8 cellular contexts compared by ENCODE assay signal in genomic region chr12:92080390-92081285, GRCh38.
DNase-seq lines count a peak whose midpoint lies in the region; ATAC-seq, FAIRE-seq and TF ChIP-seq lines count a peak whose summit lies in the region.

No MANE protein-coding gene starts in this region.

- DNase-seq in Calu3 (peak; percentile 57), astrocyte (ENCODE audit: low read depth) (peak; percentile 92), nephron progenitor cell (no peak), DMS114 treated with DMSO at 0.1 percent for 48 hours (lab: John Stamatoyannopoulos, UW; ENCODE audit: unreplicated experiment) (no peak)
- DNase-seq in Jurkat, Clone E6-1 (ENCODE audit: low read depth, low spot score) = peak; percentile 77
- no peak for DNase-seq in stimulated activated CD4-positive, alpha-beta T cell treated with anti-CD3 and anti-CD28 coated beads, Interleukin-4, amount 100 ng/mL, for 1 hour
- DNase-seq in stimulated activated naive CD4-positive, alpha-beta T cell treated with Interleukin-2 at 50 U/mL for 16 hours (lab: John Stamatoyannopoulos, UW) = no peak

- peaks cover 47% of the 10 kb centered on the region for H3K4me1 ChIP-seq in astrocyte (ENCODE audit: insufficient read depth, low read length)

- intact Hi-C loops in Calu3 (cut with micrococcal nuclease; ENCODE audit: unreplicated experiment) = no loop called here

- peak overlapping the region; percentile 64 for H3K4me2 ChIP-seq in astrocyte (ENCODE audit: low read length)

- H3K27me3 Mint-ChIP-seq in Calu3 (ENCODE audit: unreplicated experiment) (no peaks in the 10 kb centered on the region), astrocyte (ENCODE audit: low read depth, unreplicated experiment) (no peaks in the 10 kb centered on the region), nephron progenitor cell (ENCODE audit: low read depth, poor library complexity) (no peaks in the 10 kb centered on the region)

- H3K36me3 ChIP-seq in astrocyte (ENCODE audit: insufficient read depth, low read length) = no peaks in the 10 kb centered on the region

- peak; percentile 64 for ATAC-seq in GM21526 (IDR thresholded peaks at IDR 0.05; ENCODE audit: low FRiP score, unreplicated experiment)

- TF ChIP-seq CTCF in Calu3 (IDR thresholded peaks at IDR 0.05; ENCODE audit: unreplicated experiment) = no peak
- TF ChIP-seq CTCF in astrocyte (IDR thresholded peaks at IDR 0.05; ENCODE audit: insufficient read depth, low read depth, low read length) = no peak
- TF ChIP-seq CTCF in nephron progenitor cell (IDR thresholded peaks at IDR 0.05) = no peak

- peak overlapping the region; percentile 51 for H3K9ac ChIP-seq in astrocyte (ENCODE audit: low read length)

- FAIRE-seq in astrocyte (lab: Jason Lieb, UNC) = peak; percentile 82

- no peaks in the 10 kb centered on the region for H3K79me2 ChIP-seq in astrocyte (ENCODE audit: insufficient read depth, low read length)

- no peaks in the 10 kb centered on the region for H4K20me1 ChIP-seq in astrocyte (ENCODE audit: insufficient read depth, low read length)

- no peak overlapping the region for H3K4me3 ChIP-seq in Jurkat, Clone E6-1 (ENCODE audit: low read length)
- peak overlapping the region; percentile 2 for H3K4me3 ChIP-seq in astrocyte (ENCODE audit: insufficient read depth, low read depth, low read length)

- no peaks in the 10 kb centered on the region for H3K27me3 ChIP-seq in astrocyte (ENCODE audit: insufficient read depth, low read length)

- H3K36me3 Mint-ChIP-seq in Calu3 (ENCODE audit: insufficient read depth, unreplicated experiment) (no peaks in the 10 kb centered on the region), astrocyte (ENCODE audit: low read depth, unreplicated experiment) (no peaks in the 10 kb centered on the region), nephron progenitor cell (ENCODE audit: low read depth) (no peaks in the 10 kb centered on the region)

- H3K9me3 ChIP-seq in astrocyte (ENCODE audit: insufficient read depth, low read depth, low read length) = no peaks in the 10 kb centered on the region

- peak overlapping the region; percentile 1 for H3K4me3 Mint-ChIP-seq in Calu3 (ENCODE audit: low read depth, unreplicated experiment)
- peak overlapping the region; percentile 1 for H3K4me3 Mint-ChIP-seq in astrocyte (ENCODE audit: unreplicated experiment)
- no peak overlapping the region for H3K4me3 Mint-ChIP-seq in nephron progenitor cell

- H3K27ac Mint-ChIP-seq in Calu3 (ENCODE audit: unreplicated experiment) (peak overlapping the region; percentile 64), astrocyte (ENCODE audit: unreplicated experiment) (peak overlapping the region; percentile 77), nephron progenitor cell (peak overlapping the region; percentile 55)

- BruUV-seq in Calu3 (replicated peaks; lab: Mats Ljungman, UMichigan) = no TSS peak

- H3K9me3 Mint-ChIP-seq in Calu3 (ENCODE audit: low read depth, unreplicated experiment) (no peaks in the 10 kb centered on the region), astrocyte (ENCODE audit: unreplicated experiment) (peaks cover 2% of the 10 kb centered on the region), nephron progenitor cell (no peaks in the 10 kb centered on the region)

- peaks cover 74% of the 10 kb centered on the region for H3K4me1 Mint-ChIP-seq in Calu3 (ENCODE audit: low read depth, unreplicated experiment)
- peaks cover 56% of the 10 kb centered on the region for H3K4me1 Mint-ChIP-seq in astrocyte (ENCODE audit: low read depth, unreplicated experiment)
- peaks cover 30% of the 10 kb centered on the region for H3K4me1 Mint-ChIP-seq in nephron progenitor cell

- peak overlapping the region; percentile 77 for H3K27ac ChIP-seq in astrocyte (ENCODE audit: low read depth, low read length)

- no peak overlapping the region for H2AFZ ChIP-seq in astrocyte (ENCODE audit: low read depth, low read length)

- CTCF ChIA-PET in Calu3 (lab: Charles Lee) = no interaction called here

Comparison
In these comparisons a context has a peak if more than half of its experiments do, and no peak if none do; other contexts are left out.
1. DNase-seq: peak in Calu3 (single experiment), Jurkat, Clone E6-1 (single experiment) and astrocyte (single experiment); none in nephron progenitor cell (single experiment), DMS114 treated with DMSO at 0.1 percent for 48 hours (single experiment), stimulated activated CD4-positive, alpha-beta T cell treated with anti-CD3 and anti-CD28 coated beads, Interleukin-4, amount 100 ng/mL, for 1 hour (single experiment) and stimulated activated naive CD4-positive, alpha-beta T cell treated with Interleukin-2 at 50 U/mL for 16 hours (single experiment).
2. Peak in every context shown above with its lines, with median percentiles within 50 percentile points of each other: H3K27ac Mint-ChIP-seq.